ENCODE assay signal across 16 cellular contexts in genomic region chr1:63856924-63857323, GRCh38.
DNase-seq lines count a peak whose midpoint lies in the region; ATAC-seq and TF ChIP-seq lines count a peak whose summit lies in the region.
"Had no signal": no experiment of that assay in that cellular context is flagged by ENCODE, and none has a peak within 500 bp of the region (broad histone marks: within the 10 kb centered on the region; RNA-seq: fewer than 3 reads in every experiment).

No MANE protein-coding gene starts in this region.

- peaks cover 43% of the 10 kb centered on the region for H3K79me2 ChIP-seq in osteoblast (ENCODE audit: insufficient read depth, low read length)

- TF ChIP-seq CTCF in cardiac muscle cell (IDR thresholded peaks at IDR 0.05; ENCODE audit: low read depth, low read length) (no peak), HEK293 (tag by site-specific recombination; IDR thresholded peaks at IDR 0.05) (no peak), chondrocyte (IDR thresholded peaks at IDR 0.05) (no peak), osteoblast (IDR thresholded peaks at IDR 0.05; ENCODE audit: extremely low read depth, low read depth, low read length) (no peak), uterus (IDR thresholded peaks at IDR 0.05) (no peak)

- H3K36me3 ChIP-seq in cardiac muscle cell (no peaks in the 10 kb centered on the region), HEK293 (ENCODE audit: control insufficient read depth in 2 of 2, insufficient read depth in 1 of 2, low read length in 2 of 2) (no peaks in the 10 kb centered on the region), osteoblast (ENCODE audit: insufficient read depth, low read length) (no peaks in the 10 kb centered on the region), uterus (no peaks in the 10 kb centered on the region)
- H3K36me3 ChIP-seq: BLaER1 had no signal

- peaks cover 55% of the 10 kb centered on the region for H3K4me1 ChIP-seq in cardiac muscle cell (ENCODE audit: low read depth)
- no peaks in the 10 kb centered on the region for H3K4me1 ChIP-seq in right cardiac atrium (ENCODE audit: control insufficient read depth, insufficient read depth, low read length)
- no peaks in the 10 kb centered on the region for H3K4me1 ChIP-seq in HEK293 (ENCODE audit: control insufficient read depth, insufficient read depth, low read length)
- peaks cover 3% of the 10 kb centered on the region for H3K4me1 ChIP-seq in osteoblast (ENCODE audit: insufficient read depth, low read length)
- peaks cover 0 to 3% of the 10 kb centered on the region in 2 donors for H3K4me1 ChIP-seq in uterus
- H3K4me1 ChIP-seq: BLaER1 had no signal

- intact Hi-C loops in right cardiac atrium (cut with DNase I) (loop anchor here in 1 of 4 donors (5.0 kb wide), 1 partner anchor 160 kb away; no protein-coding TSS in a partner anchor), uterus (cut with DNase I; ENCODE audit: low total_unique reads) (no loop called here)

- H3K27ac Mint-ChIP-seq in chondrocyte (ENCODE audit: unreplicated experiment) = peak overlapping the region; percentile 55
- H3K27ac Mint-ChIP-seq: CD14-positive monocyte; CD4-positive, alpha-beta memory T cell had no signal

- H2AFZ ChIP-seq in osteoblast (ENCODE audit: low read length) = no peak overlapping the region

- H3K4me2 ChIP-seq in osteoblast (ENCODE audit: insufficient read depth, low read length) = no peak overlapping the region
- H3K4me2 ChIP-seq: BLaER1 had no signal

- H3K4me1 Mint-ChIP-seq in chondrocyte (ENCODE audit: low read depth) = peaks cover 84% of the 10 kb centered on the region
- H3K4me1 Mint-ChIP-seq: CD14-positive monocyte; CD4-positive, alpha-beta memory T cell had no signal

- H4K20me1 ChIP-seq in osteoblast (ENCODE audit: insufficient read depth, low read length) = peaks cover 17% of the 10 kb centered on the region
- H4K20me1 ChIP-seq: BLaER1 had no signal

- CTCF ChIA-PET in HEK293 (lab: Yijun Ruan, JAX) = no interaction called here

- no peaks in the 10 kb centered on the region for H3K27me3 Mint-ChIP-seq in chondrocyte (ENCODE audit: low read depth)

- H3K4me3 ChIP-seq in cardiac muscle cell (no peak overlapping the region), right cardiac atrium (ENCODE audit: low read length) (no peak overlapping the region), HEK293 (ENCODE audit: low read depth, low read length) (no peak overlapping the region), osteoblast (ENCODE audit: insufficient read depth, low read length) (no peak overlapping the region), uterus (no peak overlapping the region)
- H3K4me3 ChIP-seq: BLaER1, GM12878 had no signal

- WGBS in right cardiac atrium = 91% methylated on average over 4 of the region's 4 CpGs

- peaks cover 12% of the 10 kb centered on the region for H3K36me3 Mint-ChIP-seq in chondrocyte (ENCODE audit: low read depth)
- H3K36me3 Mint-ChIP-seq: CD14-positive monocyte; CD4-positive, alpha-beta memory T cell had no signal

- H3K27me3 ChIP-seq in cardiac muscle cell (no peaks in the 10 kb centered on the region), right cardiac atrium (ENCODE audit: control insufficient read depth, insufficient read depth) (no peaks in the 10 kb centered on the region), osteoblast (ENCODE audit: insufficient read depth, low read length) (no peaks in the 10 kb centered on the region), uterus (no peaks in the 10 kb centered on the region)
- H3K27me3 ChIP-seq: BLaER1 had no signal

- H3K9me3 ChIP-seq in cardiac muscle cell (ENCODE audit: low read depth) (no peaks in the 10 kb centered on the region), right cardiac atrium (ENCODE audit: control insufficient read depth, low read length) (no peaks in the 10 kb centered on the region), HEK293 (ENCODE audit: control insufficient read depth, insufficient read depth, low read depth, low read length) (no peaks in the 10 kb centered on the region), osteoblast (ENCODE audit: low read depth, low read length) (no peaks in the 10 kb centered on the region), uterus (no peaks in the 10 kb centered on the region)

- POLR2A ChIA-PET in HEK293 (lab: Yijun Ruan, JAX) = no interaction called here

- H3K27ac ChIP-seq in cardiac muscle cell (peak overlapping the region; percentile 67), right cardiac atrium (ENCODE audit: low read length) (no peak overlapping the region), HEK293 (ENCODE audit: extremely low read depth, low read depth, low read length) (no peak overlapping the region), osteoblast (ENCODE audit: low read depth, low read length) (no peak overlapping the region), uterus (no peak overlapping the region)
- H3K27ac ChIP-seq: BLaER1 had no signal

- ATAC-seq in right cardiac atrium = no peak
- ATAC-seq: GM12878, HepG2 had no signal

- DNase-seq in cardiac muscle cell (ENCODE audit: low read depth in 1 of 2, low spot score in 1 of 2) (no peak), right cardiac atrium (no peak), chondrocyte (ENCODE audit: low spot score) (no peak), osteoblast (ENCODE audit: insufficient read length, low spot score, missing footprints) (peak; percentile 50), uterus (no peak)
- no peak for DNase-seq in effector CD8-positive, alpha-beta T cell (lab: John Stamatoyannopoulos, UW)
- DNase-seq: 8988T; Calu3; CD4-positive, alpha-beta memory T cell; DMS79 treated with DMSO at 0.1 percent for 48 hours; H9 had no signal

- no peak overlapping the region for H3K4me3 Mint-ChIP-seq in chondrocyte (ENCODE audit: unreplicated experiment)
- H3K4me3 Mint-ChIP-seq: CD14-positive monocyte, H9 had no signal

- TF ChIP-seq POLR2A in uterus (IDR thresholded peaks at IDR 0.05) = no peak

- no peaks in the 10 kb centered on the region for H3K9me3 Mint-ChIP-seq in chondrocyte (ENCODE audit: low read depth)
- H3K9me3 Mint-ChIP-seq: H9 had no signal

TF ChIP-seq in HEK293, 187 proteins besides CTCF, POLR2A, EP300 and RAD21:
- TF ChIP-seq GLI2 (tag by site-specific recombination; IDR thresholded peaks at IDR 0.05; ENCODE audit: borderline replicate concordance, low read depth) (no peak), ZBTB49 (tag by site-specific recombination; IDR thresholded peaks at IDR 0.05; ENCODE audit: low read depth) (no peak), SCRT2 (tag by site-specific recombination; IDR thresholded peaks at IDR 0.05) (peak; percentile 62), KLF16 (tag by site-specific recombination; IDR thresholded peaks at IDR 0.05) (no peak), ZNF677 (tag by site-specific recombination; IDR thresholded peaks at IDR 0.05) (no peak), ZNF169 (tag by site-specific recombination; IDR thresholded peaks at IDR 0.05) (no peak), ZNF24 (tag by site-specific recombination; IDR thresholded peaks at IDR 0.05) (no peak), ZNF792 (tag by site-specific recombination; IDR thresholded peaks at IDR 0.05) (no peak)
TF ChIP-seq in HEK293: peak in this region for 1.
